28 cellular contexts compared by ENCODE assay signal in genomic region chr5:129724647-129725046, GRCh38. TPM values are rescaled to one million over a fixed set of nuclear protein-coding genes. Genes with fewer than 3 reads are reported as not detected.
A peak's percentile ranks its signal among the peaks of the same experiment; 100 is the strongest.
DNase-seq lines count a peak whose midpoint lies in the region; ATAC-seq, FAIRE-seq and TF ChIP-seq lines count a peak whose summit lies in the region.
"Had no signal": no experiment of that assay in that cellular context is flagged by ENCODE, and none has a peak within 500 bp of the region (broad histone marks: within the 10 kb centered on the region; RNA-seq: fewer than 3 reads in every experiment).

No MANE protein-coding gene starts in this region.

- no peak overlapping the region for H2BK20ac ChIP-seq in H9 (ENCODE audit: low read depth, low read length, poor library complexity, severe bottlenecking)

- H3K23ac ChIP-seq in H9 (ENCODE audit: insufficient read length, low read depth, low read length) (no peak overlapping the region), trophoblast cell (ENCODE audit: low read length) (no peak overlapping the region)

- intact Hi-C loops in psoas muscle (cut with DNase I): no loop called here

- H3K18ac ChIP-seq in H9 (ENCODE audit: insufficient read length, low read depth, low read length) (no peak overlapping the region), trophoblast cell (ENCODE audit: low read length) (no peak overlapping the region)

- H3K56ac ChIP-seq in H9 (ENCODE audit: insufficient read length, low read depth, low read length): no peak overlapping the region

- no peak overlapping the region for H4K8ac ChIP-seq in H9 (replicated peaks; ENCODE audit: insufficient read length, low read depth, low read length)
- no peak overlapping the region for H4K8ac ChIP-seq in trophoblast cell (ENCODE audit: low read depth, low read length)

- peaks cover 9 to 21% (median 11%) of the 10 kb centered on the region in 3 experiments; a peak in 6 of 7 replicates for H3K36me3 Mint-ChIP-seq in H9 (ENCODE audit: insufficient read depth in 1 of 3, low read depth in 3 of 3)
- H3K36me3 Mint-ChIP-seq: CD4-positive, alpha-beta memory T cell had no signal

- H3K27me3 Mint-ChIP-seq in H9 (ENCODE audit: low read depth): no peaks in the 10 kb centered on the region

- peak overlapping the region; percentile 16 to 59 for H3K4me3 Mint-ChIP-seq in H9
- H3K4me3 Mint-ChIP-seq: CD4-positive, alpha-beta memory T cell had no signal

- H2BK120ac ChIP-seq in H9 (ENCODE audit: low read depth, low read length, poor library complexity, severe bottlenecking) (no peak overlapping the region), trophoblast cell (ENCODE audit: insufficient read depth, low read length, poor library complexity) (no peak overlapping the region)

- H4K91ac ChIP-seq in H9 (ENCODE audit: insufficient read length, low read depth, low read length) (no peak overlapping the region), trophoblast cell (ENCODE audit: low read depth, low read length) (no peak overlapping the region)

- no peak overlapping the region for H2BK15ac ChIP-seq in H9 (ENCODE audit: low read depth, low read length)

- H3K9me3 Mint-ChIP-seq in H9: peaks cover 0 to 2% of the 10 kb centered on the region in 2 experiments; a peak in 2 of 5 replicates
- H3K9me3 Mint-ChIP-seq: CD4-positive, alpha-beta memory T cell had no signal

- TF ChIP-seq CTCF in H9 (conservative IDR thresholded peaks at IDR 0.05) (no peak), psoas muscle (IDR thresholded peaks at IDR 0.05) (no peak)

- no peak for ATAC-seq in psoas muscle
- ATAC-seq: A549, GM12878, HepG2 had no signal

- no CpG with 5 or more reads among the region's 4 CpGs for WGBS in H9 (ENCODE audit: extremely low coverage, insufficient read length, low lambda C conversion rate)
- WGBS in trophoblast cell (ENCODE audit: extremely low coverage, insufficient coverage, insufficient read length): no CpG with 5 or more reads among the region's 4 CpGs
- 87 to 91% (median 91%) methylated on average over 4 of the region's 4 CpGs for WGBS in psoas muscle, 3 donors

- H3K4ac ChIP-seq in H9 (ENCODE audit: low read depth, low read length): no peak overlapping the region
- H3K4ac ChIP-seq in trophoblast cell (ENCODE audit: low read depth, low read length): no peak overlapping the region

- H3K27ac ChIP-seq in H9 (ENCODE audit: insufficient read length, low read depth, low read length) (peak overlapping the region; percentile 88), trophoblast cell (ENCODE audit: low read depth, low read length) (no peak overlapping the region), psoas muscle (no peak overlapping the region)
- H3K27ac ChIP-seq: A549; BLaER1 treated with 17β-estradiol and CSF1 and Interleukin-3, amounts not matched to agents 10 nM and 100 nM; SJSA1 had no signal

- H3K9ac ChIP-seq in H9 (ENCODE audit: extremely low read depth, insufficient read length, low read length) (no peak overlapping the region), trophoblast cell (ENCODE audit: low read length) (peak overlapping the region; percentile 4)
- H3K9ac ChIP-seq: BLaER1 treated with 17β-estradiol and CSF1 and Interleukin-3, amounts not matched to agents 10 nM and 100 nM had no signal

- H3K23me2 ChIP-seq in H9 (ENCODE audit: insufficient read length, low read depth, low read length, poor library complexity, severe bottlenecking): no peaks in the 10 kb centered on the region

- H3K9me3 ChIP-seq in H9 (ENCODE audit: control insufficient read depth, low read depth, low read length) (no peaks in the 10 kb centered on the region), trophoblast cell (ENCODE audit: insufficient read depth, low read depth, low read length) (no peaks in the 10 kb centered on the region), psoas muscle (no peaks in the 10 kb centered on the region)
- H3K9me3 ChIP-seq: A549; BLaER1 treated with 17β-estradiol and CSF1 and Interleukin-3, amounts not matched to agents 10 nM and 100 nM; Caco-2; SJSA1 had no signal

- no peaks in the 10 kb centered on the region for H3K79me2 ChIP-seq in H9 (ENCODE audit: insufficient read depth, low read length)
- no peaks in the 10 kb centered on the region for H3K79me2 ChIP-seq in trophoblast cell (ENCODE audit: control insufficient read depth, insufficient read depth, low read length, poor library complexity)

- H2BK12ac ChIP-seq in H9 (ENCODE audit: insufficient read length, low read depth, low read length) (no peak overlapping the region), trophoblast cell (ENCODE audit: low read length) (no peak overlapping the region)

- no peak overlapping the region for H2BK5ac ChIP-seq in H9 (ENCODE audit: insufficient read length, low read length)
- H2BK5ac ChIP-seq in trophoblast cell (ENCODE audit: low read depth, low read length, poor library complexity): no peak overlapping the region

- peaks cover 6% of the 10 kb centered on the region; the same call in 1 of the 2 replicates for H3K4me1 ChIP-seq in H9 (ENCODE audit: insufficient read depth, low read length)
- peaks cover 0 to 1% of the 10 kb centered on the region in 2 experiments for H3K4me1 ChIP-seq in trophoblast cell (ENCODE audit: control insufficient read depth in 1 of 2, insufficient read depth in 2 of 2, low read length in 2 of 2)
- no peaks in the 10 kb centered on the region for H3K4me1 ChIP-seq in psoas muscle
- H3K4me1 ChIP-seq: A549; BLaER1 treated with 17β-estradiol and CSF1 and Interleukin-3, amounts not matched to agents 10 nM and 100 nM; Caco-2; SJSA1 had no signal

- H3K36me3 ChIP-seq in trophoblast cell (ENCODE audit: control insufficient read depth in 1 of 2, insufficient read depth in 2 of 2, low read length in 2 of 2) (no peaks in the 10 kb centered on the region), psoas muscle (ENCODE audit: insufficient read depth in 1 of 2, low read depth in 1 of 2) (no peaks in the 10 kb centered on the region)
- H3K36me3 ChIP-seq: BLaER1 treated with 17β-estradiol and CSF1 and Interleukin-3, amounts not matched to agents 10 nM and 100 nM; SJSA1 had no signal

- no peak overlapping the region for H3K14ac ChIP-seq in H9 (ENCODE audit: insufficient read depth, low read length)
- H3K14ac ChIP-seq in trophoblast cell (ENCODE audit: low read length): no peak overlapping the region

- no peaks in the 10 kb centered on the region for H4K20me1 ChIP-seq in H9 (ENCODE audit: control insufficient read depth, insufficient read depth, insufficient read length)
- H4K20me1 ChIP-seq: BLaER1 treated with 17β-estradiol and CSF1 and Interleukin-3, amounts not matched to agents 10 nM and 100 nM had no signal

- peak overlapping the region; percentile 74 to 99 (median 97) for H3K27ac Mint-ChIP-seq in H9
- H3K27ac Mint-ChIP-seq: CD4-positive, alpha-beta memory T cell had no signal

- no peaks in the 10 kb centered on the region for H3K27me3 ChIP-seq in H9 (ENCODE audit: insufficient read depth, low read length)
- H3K27me3 ChIP-seq in trophoblast cell (ENCODE audit: insufficient read depth, low read length): no peaks in the 10 kb centered on the region
- H3K27me3 ChIP-seq in psoas muscle (ENCODE audit: insufficient read depth in 3 of 3, low read length in 2 of 3): no peaks in the 10 kb centered on the region
- H3K27me3 ChIP-seq: BLaER1 treated with 17β-estradiol and CSF1 and Interleukin-3, amounts not matched to agents 10 nM and 100 nM had no signal

- no peak for FAIRE-seq in frontal cortex (lab: Jason Lieb, UNC)
- FAIRE-seq: A549, GM12878, HepG2 had no signal

- H3K4me2 ChIP-seq in H9 (ENCODE audit: insufficient read depth, insufficient read length, low read length): peak overlapping the region; percentile 33
- no peak overlapping the region for H3K4me2 ChIP-seq in trophoblast cell (ENCODE audit: low read length)
- H3K4me2 ChIP-seq: A549; BLaER1 treated with 17β-estradiol and CSF1 and Interleukin-3, amounts not matched to agents 10 nM and 100 nM had no signal

- no peak overlapping the region for H4K12ac ChIP-seq in trophoblast cell (ENCODE audit: low read depth, low read length)

- H4K5ac ChIP-seq in H9 (ENCODE audit: insufficient read length, low read depth, low read length): no peak overlapping the region

- no peak overlapping the region for H3T11ph ChIP-seq in H9 (ENCODE audit: low read length)

- peaks cover 54% of the 10 kb centered on the region in 2 experiments for H3K4me1 Mint-ChIP-seq in H9
- H3K4me1 Mint-ChIP-seq: CD4-positive, alpha-beta memory T cell had no signal

- H3K79me1 ChIP-seq in H9 (ENCODE audit: insufficient read depth, low read depth, low read length, poor library complexity, severe bottlenecking): no peaks in the 10 kb centered on the region
- H3K79me1 ChIP-seq in trophoblast cell (ENCODE audit: low read length): no peaks in the 10 kb centered on the region

- DNase-seq in H9 (no peak), NCI-H69 (lab: John Stamatoyannopoulos, UW) (peak; percentile 13), iPS DF 4.7 (ENCODE audit: extremely low read depth, low spot score) (peak; percentile 11), trophoblast cell (no peak), psoas muscle (no peak), frontal cortex (ENCODE audit: low spot score in 2 of 2) (no peak)
- DNase-seq in stimulated activated CD8-positive, alpha-beta memory T cell treated with anti-CD3 and anti-CD28 coated beads, Interleukin-4, amount 100 ng/mL, for 48 hours: no peak
- DNase-seq: AML-193; Caco-2; CD4-positive, alpha-beta memory T cell; DMS 273 treated with DMSO at 0.1 percent for 48 hours; DMS79; EL; GDM1; Karpas-422; NCI-H1092; NCI-H1417 treated with DMSO at 0.1 percent for 48 hours; NCI-H187; NCI-H2081 treated with DMSO at 0.1 percent for 48 hours; NCI-H524; Right ventricle myocardium superior; RPMI8226 had no signal

- H3K4me3 ChIP-seq in trophoblast cell (ENCODE audit: low read depth, low read length): no peak overlapping the region
- H3K4me3 ChIP-seq in psoas muscle: no peak overlapping the region
- H3K4me3 ChIP-seq: A549; BLaER1 treated with 17β-estradiol and CSF1 and Interleukin-3, amounts not matched to agents 10 nM and 100 nM; GM12878; SJSA1 had no signal

- no peak overlapping the region for H2AK5ac ChIP-seq in H9 (ENCODE audit: insufficient read length, low read length)
- no peak overlapping the region for H2AK5ac ChIP-seq in trophoblast cell (ENCODE audit: low read length)

- H2AFZ ChIP-seq in H9 (ENCODE audit: low read length) (no peak overlapping the region), trophoblast cell (ENCODE audit: insufficient read depth, low read length, poor library complexity) (no peak overlapping the region)

RNA-seq across cellular contexts. Expression of gene MINAR2, which starts 23.2 kb away (rescaled TPM):
- total RNA-seq in H9 (2021): 0.09 TPM in 1 of 2 replicates, not detected in the other
- polyA plus RNA-seq in trophoblast cell (2013): 0.03 TPM in 1 of 2 replicates, not detected in the other
- total RNA-seq in psoas muscle: not detected
- not detected for polyA plus RNA-seq in psoas muscle
- total RNA-seq in frontal cortex: not detected
- total RNA-seq: Caco-2; CD4-positive, alpha-beta memory T cell; GM12878; H4; HepG2; Right ventricle myocardium superior; SJSA1 had no signal
- polyA plus RNA-seq: A549; CD4-positive, alpha-beta memory T cell; HepG2 had no signal

Comparison
In these comparisons a context has a peak if more than half of its experiments do, and no peak if none do; other contexts are left out.
1. DNase-seq: peak in NCI-H69 (single experiment) and iPS DF 4.7 (single experiment); none in H9 (single experiment), trophoblast cell (0 of 2), psoas muscle (0 of 2), stimulated activated CD8-positive, alpha-beta memory T cell treated with anti-CD3 and anti-CD28 coated beads, Interleukin-4, amount 100 ng/mL, for 48 hours (single experiment) and frontal cortex (0 of 2).